ENCODE assay signal across 20 cellular contexts in genomic region chr14:52447236-52447635, GRCh38.
A peak's percentile ranks its signal among the peaks of the same experiment; 100 is the strongest.
DNase-seq lines count a peak whose midpoint lies in the region; ATAC-seq, FAIRE-seq and TF ChIP-seq lines count a peak whose summit lies in the region.
"Had no signal": no experiment of that assay in that cellular context is flagged by ENCODE, and none has a peak within 500 bp of the region (broad histone marks: within the 10 kb centered on the region; RNA-seq: fewer than 3 reads in every experiment).

No MANE protein-coding gene starts in this region.

- TF ChIP-seq POLR2A in heart left ventricle (IDR thresholded peaks at IDR 0.05): no peak

- peaks cover 0 to 8% (median 4%) of the 10 kb centered on the region in 9 donors for H3K36me3 ChIP-seq in heart left ventricle
- no peaks in the 10 kb centered on the region for H3K36me3 ChIP-seq in bronchial epithelial cell (ENCODE audit: control insufficient read depth, insufficient read depth, low read length)
- H3K36me3 ChIP-seq in mesenchymal stem cell (ENCODE audit: control insufficient read depth in 1 of 2, insufficient read depth in 2 of 2, low read depth in 1 of 2, low read length in 2 of 2): no peaks in the 10 kb centered on the region
- H3K36me3 ChIP-seq in mucosa of descending colon (ENCODE audit: low read depth): no peaks in the 10 kb centered on the region

- H2BK12ac ChIP-seq in mesenchymal stem cell (ENCODE audit: low read length in 2 of 2): no peak overlapping the region

- H2BK15ac ChIP-seq in mesenchymal stem cell (ENCODE audit: low read depth, poor library complexity, severe bottlenecking): no peak overlapping the region

- no peak overlapping the region for H3K14ac ChIP-seq in mesenchymal stem cell (ENCODE audit: low read length in 2 of 2)

- H3K27me3 ChIP-seq in right cardiac atrium (ENCODE audit: control insufficient read depth, insufficient read depth) (no peaks in the 10 kb centered on the region), heart left ventricle (no peaks in the 10 kb centered on the region), bronchial epithelial cell (ENCODE audit: control insufficient read depth, insufficient read depth, low read length) (no peaks in the 10 kb centered on the region), mesenchymal stem cell (ENCODE audit: control insufficient read depth in 1 of 2, insufficient read depth in 1 of 2, low read length in 2 of 2) (no peaks in the 10 kb centered on the region)

- ATAC-seq in right cardiac atrium: no peak
- ATAC-seq in heart left ventricle: no peak
- ATAC-seq in HG02884 (IDR thresholded peaks at IDR 0.05; ENCODE audit: unreplicated experiment): no peak
- no peak for ATAC-seq in mucosa of descending colon
- ATAC-seq: A549, GM23338, HCT116, K562 had no signal

- H3K4me3 ChIP-seq in right cardiac atrium (ENCODE audit: low read length) (no peak overlapping the region), heart left ventricle (no peak overlapping the region), bronchial epithelial cell (ENCODE audit: low read depth, low read length) (no peak overlapping the region), mesenchymal stem cell (ENCODE audit: insufficient read depth in 1 of 2, low read depth in 1 of 2, low read length in 2 of 2) (no peak overlapping the region), mucosa of descending colon (no peak overlapping the region)
- H3K4me3 ChIP-seq: A549, GM23338, K562 had no signal

- H3K27ac ChIP-seq in right cardiac atrium (ENCODE audit: low read length) (no peak overlapping the region), heart left ventricle (no peak overlapping the region), mesenchymal stem cell (ENCODE audit: low read length, poor library complexity, severe bottlenecking) (no peak overlapping the region)
- H3K27ac ChIP-seq: 22Rv1, A549, C4-2B had no signal

- H3K9me3 ChIP-seq in right cardiac atrium (ENCODE audit: control insufficient read depth, low read length) (no peaks in the 10 kb centered on the region), heart left ventricle (peaks cover 0 to 19% (median 5%) of the 10 kb centered on the region in 12 donors), mesenchymal stem cell (ENCODE audit: control insufficient read depth, low read length) (no peaks in the 10 kb centered on the region), mucosa of descending colon (no peaks in the 10 kb centered on the region)
- H3K9me3 ChIP-seq: A549 had no signal

- no peak overlapping the region for H3K23ac ChIP-seq in mesenchymal stem cell (ENCODE audit: low read length in 2 of 2)

- intact Hi-C loops in right cardiac atrium (cut with DNase I) (no loop called here), heart left ventricle (cut with DNase I) (no loop called here), mucosa of descending colon (cut with DNase I, micrococcal nuclease) (no loop called here)

- peak overlapping the region; percentile 36 for H4K8ac ChIP-seq in mesenchymal stem cell (ENCODE audit: low read length)

- TF ChIP-seq CTCF in heart left ventricle (IDR thresholded peaks at IDR 0.05) (no peak), bronchial epithelial cell (IDR thresholded peaks at IDR 0.05; ENCODE audit: insufficient read depth, low read length, severe bottlenecking) (no peak), mucosa of descending colon (IDR thresholded peaks at IDR 0.05) (no peak)

- H3K9ac ChIP-seq in mesenchymal stem cell (ENCODE audit: low read length): no peak overlapping the region

- H3K4me2 ChIP-seq in mesenchymal stem cell (ENCODE audit: low read length, poor library complexity, severe bottlenecking): no peak overlapping the region
- H3K4me2 ChIP-seq: A549, GM23338 had no signal

- peak; percentile 93 for FAIRE-seq in bronchial epithelial cell (lab: Jason Lieb, UNC)
- FAIRE-seq: A549, D721Med, K562 had no signal

- H3K4ac ChIP-seq in mesenchymal stem cell (ENCODE audit: low read depth in 1 of 2, low read length in 2 of 2): no peak overlapping the region

- H4K91ac ChIP-seq in mesenchymal stem cell (ENCODE audit: low read length): no peak overlapping the region

- no peaks in the 10 kb centered on the region for H3K79me1 ChIP-seq in mesenchymal stem cell (replicated peaks; ENCODE audit: low read length, poor library complexity, severe bottlenecking)

- no peak overlapping the region for H2AFZ ChIP-seq in mesenchymal stem cell (ENCODE audit: low read depth, low read length)
- H2AFZ ChIP-seq: GM23338 had no signal

- H3K18ac ChIP-seq in mesenchymal stem cell (ENCODE audit: low read depth in 1 of 2, low read length in 2 of 2): no peak overlapping the region

- no peak overlapping the region for H2BK120ac ChIP-seq in mesenchymal stem cell (ENCODE audit: low read depth, low read length)

- H3K4me1 ChIP-seq in right cardiac atrium (ENCODE audit: control insufficient read depth, insufficient read depth, low read length): no peaks in the 10 kb centered on the region
- H3K4me1 ChIP-seq in heart left ventricle: no peaks in the 10 kb centered on the region
- peaks cover 1% of the 10 kb centered on the region for H3K4me1 ChIP-seq in mesenchymal stem cell (ENCODE audit: control insufficient read depth, insufficient read depth, low read depth, low read length)
- H3K4me1 ChIP-seq in mucosa of descending colon (ENCODE audit: low read depth): peaks cover 6% of the 10 kb centered on the region
- H3K4me1 ChIP-seq: A549 had no signal

- no peak overlapping the region for H2AK5ac ChIP-seq in mesenchymal stem cell (ENCODE audit: low read length, severe bottlenecking)

- WGBS in right cardiac atrium: 96% methylated on average over 3 of the region's 3 CpGs
- WGBS in heart left ventricle, 4 donors: 93 to 100% (median 98%) methylated on average over 3 of the region's 3 CpGs
- 82% methylated on average over 2 of the region's 3 CpGs for WGBS in mesenchymal stem cell

- DNase-seq in right cardiac atrium (peak in 2 of 3 donors; percentile 10 to 14), heart left ventricle (no peak), bronchial epithelial cell (ENCODE audit: low read depth) (no peak), mesenchymal stem cell (no peak), mucosa of descending colon (no peak), RKO (ENCODE audit: low spot score) (no peak)
- DNase-seq: AML-193; Caco-2; CD4-positive, alpha-beta T cell; GF-D8; H7; HFFc6 had no signal

- H2BK5ac ChIP-seq in mesenchymal stem cell (ENCODE audit: low read depth, low read length, poor library complexity, severe bottlenecking): no peak overlapping the region

Comparison
In these comparisons a context has a peak if more than half of its experiments do, and no peak if none do; other contexts are left out.
1. DNase-seq: peak in right cardiac atrium (2 of 3); none in heart left ventricle (0 of 5), bronchial epithelial cell (single experiment), mesenchymal stem cell (single experiment), mucosa of descending colon (0 of 3) and RKO (single experiment).